In genomic region chr6:28207244-28208179, GRCh38 we compare ENCODE assay signal across 8 cellular contexts. TPM values are rescaled to one million over a fixed set of nuclear protein-coding genes. Genes with fewer than 3 reads are reported as not detected.
A peak's percentile ranks its signal among the peaks of the same experiment; 100 is the strongest.
DNase-seq lines count a peak whose midpoint lies in the region; ATAC-seq, FAIRE-seq and TF ChIP-seq lines count a peak whose summit lies in the region.

No MANE protein-coding gene starts in this region.

- peaks cover 0 to 5% of the 10 kb centered on the region in 2 donors for H3K4me1 ChIP-seq in lung (ENCODE audit: control insufficient read depth in 2 of 2, insufficient read depth in 2 of 2, low read length in 2 of 2)

- no peaks in the 10 kb centered on the region for H3K36me3 ChIP-seq in lung (ENCODE audit: control insufficient read depth in 2 of 2, insufficient read depth in 2 of 2, low read length in 2 of 2)

- in situ Hi-C loops in astrocyte of the spinal cord (cut with HindIII; ENCODE audit: low sequenced_read_pairs): no loop called here

- FAIRE-seq in HTR-8/SVneo (lab: Jason Lieb, UNC): peak; percentile 54

- H3K27ac ChIP-seq in lung (ENCODE audit: low read depth in 1 of 2, low read length in 1 of 2): peak overlapping the region in 1 of 2 donors; percentile 53

- TF ChIP-seq CTCF in astrocyte of the spinal cord (IDR thresholded peaks at IDR 0.05; ENCODE audit: low read depth, low read length): no peak
- no peak for TF ChIP-seq CTCF in lung (IDR thresholded peaks at IDR 0.05; ENCODE audit: control extremely low read depth, extremely low read depth)

- DNase-seq in D341Med (ENCODE audit: low spot score) (peak; percentile 41), HTR-8/SVneo (ENCODE audit: insufficient read length, low spot score) (peak; percentile 45), astrocyte of the spinal cord (ENCODE audit: low read depth, low spot score) (peak; percentile 28), lung (ENCODE audit: low spot score) (no peak), NCI-H2107 (lab: John Stamatoyannopoulos, UW) (no peak), Kasumi-1 (lab: John Stamatoyannopoulos, UW) (no peak), NCI-H226 (no peak)

- ATAC-seq in lung (ENCODE audit: insufficient read depth, low FRiP score) (peak; percentile 57), HG03469 (IDR thresholded peaks at IDR 0.05; ENCODE audit: unreplicated experiment) (no peak)

- H3K9me3 ChIP-seq in lung (ENCODE audit: control insufficient read depth in 2 of 2, insufficient read depth in 1 of 2, low read length in 1 of 2): peaks cover 1 to 19% of the 10 kb centered on the region in 2 donors

- peaks cover 15% of the 10 kb centered on the region for H3K27me3 ChIP-seq in lung (ENCODE audit: control insufficient read depth, insufficient read depth)

- H3K4me3 ChIP-seq in astrocyte of the spinal cord (ENCODE audit: low read depth, low read length): peak overlapping the region; percentile 44
- peak overlapping the region; percentile 4 for H3K4me3 ChIP-seq in lung

- 3% methylated on average over 47 of the region's 47 CpGs for WGBS in lung, 2 donors

RNA-seq across cellular contexts. Expression of gene ZSCAN9, which starts 17.6 kb away (rescaled TPM):
- 10 to 100 TPM in 1 of 2 donors, 1 to 10 TPM in 1; 9.4 to 16.8 TPM for total RNA-seq in lung
- polyA plus RNA-seq in lung: 1 to 10 TPM; 7.2 to 8.9 TPM

RNA-seq across cellular contexts. Expression of gene ZKSCAN4, which starts 44.6 kb away (rescaled TPM):
- total RNA-seq in lung: 1 to 10 TPM; 5.8 to 8.2 TPM
- polyA plus RNA-seq in lung: 1 to 10 TPM; 2.3 to 2.6 TPM

RNA-seq across cellular contexts. Expression of gene NKAPL, which starts 51.6 kb away (rescaled TPM):
- 1 to 10 TPM in 1 of 2 donors, under 1 TPM in 1; 0.85 to 1.1 TPM for total RNA-seq in lung
- polyA plus RNA-seq in lung: 1 to 10 TPM in 1 of 2 donors, under 1 TPM in 1; 0.81 to 1.4 TPM

RNA-seq across cellular contexts. Expression of gene ZSCAN26, which starts 59.4 kb away (rescaled TPM):
- total RNA-seq in lung: 10 to 100 TPM in 1 of 2 donors, 1 to 10 TPM in 1; 7.8 to 31.1 TPM
- polyA plus RNA-seq in lung: 1 to 10 TPM; 4.6 to 6.4 TPM

Comparison
In these comparisons a context has a peak if more than half of its experiments do, and no peak if none do; other contexts are left out.
1. DNase-seq: peak in D341Med (single experiment), HTR-8/SVneo (single experiment) and astrocyte of the spinal cord (single experiment); none in lung (single experiment), NCI-H2107 (single experiment), Kasumi-1 (0 of 2) and NCI-H226 (single experiment).